In genomic region chr1:75058424-75058823, GRCh38 we compare ENCODE assay signal across 28 cellular contexts.
"Had no signal": no experiment of that assay in that cellular context is flagged by ENCODE, and none has a peak within 500 bp of the region (broad histone marks: within the 10 kb centered on the region; RNA-seq: fewer than 3 reads in every experiment).

No MANE protein-coding gene starts in this region.

- DNase-seq: activated CD4-positive, alpha-beta memory T cell treated with anti-CD3 and anti-CD28 coated beads, Interleukin-2, amount 10 ng/mL, durations not matched to agents 7 days and 5 days; activated CD4-positive, alpha-beta T cell treated with anti-CD3 and anti-CD28 coated beads for 1 hour; activated CD4-positive, alpha-beta T cell treated with anti-CD3 and anti-CD28 coated beads for 36 hours; activated CD4-positive, alpha-beta T cell treated with anti-CD3 and anti-CD28 coated beads for 48 hours; activated CD4-positive, alpha-beta T cell treated with anti-CD3 and anti-CD28 coated beads, Interleukin-2, amount 10 ng/mL, durations not matched to agents 7 days and 5 days; activated CD4-positive, alpha-beta T cell treated with anti-CD3 and anti-CD28 coated beads, Interleukin-2, amount 50 U/mL, for 48 hours; activated CD4-positive, CD25-positive, alpha-beta regulatory T cell; activated CD8-positive, alpha-beta memory T cell treated with anti-CD3 and anti-CD28 coated beads for 24 hours; activated CD8-positive, alpha-beta memory T cell treated with anti-CD3 and anti-CD28 coated beads, Interleukin-2, amount 10 ng/mL, durations not matched to agents 7 days and 5 days; activated CD8-positive, alpha-beta memory T cell treated with anti-CD3 and anti-CD28 coated beads, Interleukin-2, amount 50 U/mL, for 48 hours; activated CD8-positive, alpha-beta T cell treated with anti-CD3 and anti-CD28 coated beads, Interleukin-2, amount 10 ng/mL, durations not matched to agents 7 days and 5 days; activated effector memory CD4-positive, alpha-beta T cell treated with Interleukin-2 at 50 U/mL for 16 hours; activated gamma-delta T cell; activated naive CD4-positive, alpha-beta T cell treated with anti-CD3 and anti-CD28 coated beads, Interleukin-2, amount 10 ng/mL, durations not matched to agents 7 days and 5 days; activated naive CD4-positive, alpha-beta T cell treated with Interleukin-2 at 50 U/mL for 16 hours; activated naive CD8-positive, alpha-beta T cell treated with anti-CD3 and anti-CD28 coated beads, Interleukin-2, amount 10 ng/mL, durations not matched to agents 7 days and 5 days; activated naive CD8-positive, alpha-beta T cell treated with anti-CD3 and anti-CD28 coated beads, Interleukin-2, amount 50 U/mL, for 24 hours; activated T-cell treated with anti-CD3 and anti-CD28 coated beads, Interleukin-2, amount 50 U/mL, for 24 hours; activated T-cell treated with anti-CD3 and anti-CD28 coated beads, Interleukin-2, amount 50 U/mL, for 48 hours; amygdala; anterior cingulate cortex; caudate nucleus; cerebellar nuclear complex; T-helper 2 cell; T-helper 9 cell; WERI-Rb-1 had no signal

- ATAC-seq: activated CD4-positive, alpha-beta T cell treated with anti-CD3 and anti-CD28 coated beads for 36 hours; activated CD4-positive, CD25-positive, alpha-beta regulatory T cell treated with anti-CD3 and anti-CD28 coated beads, Interleukin-2, amount 50 U/mL, for 24 hours; activated CD8-positive, alpha-beta memory T cell treated with anti-CD3 and anti-CD28 coated beads, Interleukin-2, amount 10 ng/mL, durations not matched to agents 7 days and 5 days; activated CD8-positive, alpha-beta T cell treated with anti-CD3 and anti-CD28 coated beads, Interleukin-2, amount 10 ng/mL, durations not matched to agents 7 days and 5 days; activated naive CD8-positive, alpha-beta T cell treated with anti-CD3 and anti-CD28 coated beads, Interleukin-2, amount 50 U/mL, for 24 hours; WTC11 had no signal
